In genomic region chrX:118644378-118644777, GRCh38 we compare ENCODE assay signal across 8 cellular contexts.
A peak's percentile ranks its signal among the peaks of the same experiment; 100 is the strongest.
DNase-seq lines count a peak whose midpoint lies in the region; ATAC-seq and TF ChIP-seq lines count a peak whose summit lies in the region.

No MANE protein-coding gene starts in this region.

- H3K4me3 ChIP-seq in AG09309 (ENCODE audit: control insufficient read depth, low read depth, low read length) (no peak overlapping the region), HFF-Myc (replicated peaks; ENCODE audit: low read depth, low read length) (no peak overlapping the region), upper lobe of right lung (no peak overlapping the region)

- no peak overlapping the region for H3K4me3 Mint-ChIP-seq in stimulated activated effector memory CD8-positive, alpha-beta T cell treated with anti-CD3 and anti-CD28 coated beads, Interleukin-12 subunit alpha, Interleukin-12 subunit beta, amount 100 ng/mL, for 72 hours

- H3K27me3 ChIP-seq in upper lobe of right lung: no peaks in the 10 kb centered on the region

- peak; percentile 54 for TF ChIP-seq CTCF in AG09309 (IDR thresholded peaks at IDR 0.05; ENCODE audit: control insufficient read depth, insufficient read depth, low read depth, low read length, missing control alignments)
- TF ChIP-seq CTCF in HFF-Myc (IDR thresholded peaks at IDR 0.05; ENCODE audit: low read depth, low read length, missing control alignments): peak; percentile 11
- TF ChIP-seq CTCF in upper lobe of right lung (IDR thresholded peaks at IDR 0.05): peak; percentile 47

- no peaks in the 10 kb centered on the region for H3K4me1 ChIP-seq in upper lobe of right lung

- DNase-seq in AG09309 (ENCODE audit: low read depth) (peak; percentile 23), HFF-Myc (ENCODE audit: extremely low read depth, low read depth) (no peak), SHP77 (lab: John Stamatoyannopoulos, UW) (peak; percentile 14 to 21), glomerular endothelial cell (ENCODE audit: extremely low read depth, low read depth, low spot score) (peak; percentile 18), upper lobe of right lung (no peak), islet precursor cell (no peak), DMS153 (lab: John Stamatoyannopoulos, UW) (no peak)
- DNase-seq in stimulated activated effector memory CD8-positive, alpha-beta T cell treated with anti-CD3 and anti-CD28 coated beads, Interleukin-12 subunit alpha, Interleukin-12 subunit beta, amount 100 ng/mL, for 72 hours (ENCODE audit: low spot score in 2 of 2): no peak

- H3K36me3 Mint-ChIP-seq in stimulated activated effector memory CD8-positive, alpha-beta T cell treated with anti-CD3 and anti-CD28 coated beads, Interleukin-12 subunit alpha, Interleukin-12 subunit beta, amount 100 ng/mL, for 72 hours: peaks cover 61% of the 10 kb centered on the region

- no peaks in the 10 kb centered on the region for H3K9me3 Mint-ChIP-seq in stimulated activated effector memory CD8-positive, alpha-beta T cell treated with anti-CD3 and anti-CD28 coated beads, Interleukin-12 subunit alpha, Interleukin-12 subunit beta, amount 100 ng/mL, for 72 hours

- H3K9me3 ChIP-seq in upper lobe of right lung: no peaks in the 10 kb centered on the region

- intact Hi-C loops in upper lobe of right lung (cut with DNase I): loop anchor here (10.0 kb wide), 1 partner anchor 160 kb away; no protein-coding TSS in a partner anchor

- H3K36me3 ChIP-seq in upper lobe of right lung: peaks cover 4% of the 10 kb centered on the region

- no peaks in the 10 kb centered on the region for H3K4me1 Mint-ChIP-seq in stimulated activated effector memory CD8-positive, alpha-beta T cell treated with anti-CD3 and anti-CD28 coated beads, Interleukin-12 subunit alpha, Interleukin-12 subunit beta, amount 100 ng/mL, for 72 hours

- no peak overlapping the region for H3K27ac ChIP-seq in upper lobe of right lung

- no peak overlapping the region for H3K27ac Mint-ChIP-seq in stimulated activated effector memory CD8-positive, alpha-beta T cell treated with anti-CD3 and anti-CD28 coated beads, Interleukin-12 subunit alpha, Interleukin-12 subunit beta, amount 100 ng/mL, for 72 hours

- ATAC-seq in upper lobe of right lung: peak; percentile 60
- ATAC-seq in stimulated activated effector memory CD8-positive, alpha-beta T cell treated with anti-CD3 and anti-CD28 coated beads, Interleukin-12 subunit alpha, Interleukin-12 subunit beta, amount 100 ng/mL, for 72 hours: no peak

Comparison
In these comparisons a context has a peak if more than half of its experiments do, and no peak if none do; other contexts are left out.
1. DNase-seq: peak in AG09309 (single experiment), SHP77 (2 of 2) and glomerular endothelial cell (single experiment); none in HFF-Myc (single experiment), upper lobe of right lung (single experiment), islet precursor cell (single experiment), stimulated activated effector memory CD8-positive, alpha-beta T cell treated with anti-CD3 and anti-CD28 coated beads, Interleukin-12 subunit alpha, Interleukin-12 subunit beta, amount 100 ng/mL, for 72 hours (0 of 2) and DMS153 (single experiment).
2. Peak in every context shown above with its lines, with median percentiles within 50 percentile points of each other: CTCF ChIP-seq.